ENCODE assay signal across 29 cellular contexts in the genomic region with DNA sequence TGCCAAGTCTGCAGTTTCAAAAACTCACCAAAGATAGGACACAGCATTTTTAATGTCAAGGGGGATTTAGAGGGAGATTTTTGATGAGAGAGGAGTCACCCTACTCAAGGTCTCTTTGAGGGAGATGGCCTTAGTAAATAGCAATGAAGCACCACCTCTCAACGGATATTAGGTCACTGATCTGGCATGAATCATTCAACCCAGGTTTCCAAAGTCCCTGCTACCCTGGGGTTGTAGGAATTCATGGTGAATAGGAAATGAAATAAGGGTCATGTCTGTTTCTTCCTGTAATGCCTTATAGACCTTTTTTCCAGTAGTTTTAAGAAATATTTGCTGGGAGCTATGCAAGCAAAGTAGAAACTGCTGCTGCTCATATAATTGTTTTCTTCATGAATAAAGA.
"Had no signal": no experiment of that assay in that cellular context is flagged by ENCODE, and none has a peak within 500 bp of the region (broad histone marks: within the 10 kb centered on the region; RNA-seq: fewer than 3 reads in every experiment).

No MANE protein-coding gene starts in this region.

- H3K36me3 Mint-ChIP-seq: brain had no signal

- H3K27me3 Mint-ChIP-seq: activated B cell treated with CpG ODN at 0.5 μM for 24 hours; activated CD4-positive, alpha-beta T cell treated with anti-CD3 and anti-CD28 coated beads, Interleukin-2, amount 10 ng/mL, durations not matched to agents 24 days and 14 days; T-helper 17 cell had no signal

- H3K27me3 ChIP-seq: cardiac muscle cell, Peyer's patch had no signal

- FAIRE-seq: astrocyte, colon, TTC549 had no signal

- ATAC-seq: activated naive CD4-positive, alpha-beta T cell treated with anti-CD3 and anti-CD28 coated beads, Interleukin-2, amount 50 U/mL, for 72 hours; activated T-cell treated with anti-CD3 and anti-CD28 coated beads, Interleukin-2, amount 50 U/mL, for 4 hours; T-helper 17 cell had no signal

- DNase-seq: activated B cell treated with CpG ODN at 0.5 μM for 24 hours; activated CD4-positive, alpha-beta T cell treated with anti-CD3 and anti-CD28 coated beads for 1 hour; activated CD4-positive, alpha-beta T cell treated with anti-CD3 and anti-CD28 coated beads, Interleukin-2, amount 10 ng/mL, durations not matched to agents 24 days and 14 days; activated CD4-positive, alpha-beta T cell treated with anti-CD3 and anti-CD28 coated beads, Interleukin-2, amount 50 U/mL, for 48 hours; activated CD8-positive, alpha-beta memory T cell treated with anti-CD3 and anti-CD28 coated beads for 24 hours; activated effector memory CD4-positive, alpha-beta T cell treated with anti-CD3 and anti-CD28 coated beads, Interleukin-2, amount 50 U/mL, for 16 hours; activated naive CD4-positive, alpha-beta T cell treated with Interleukin-2 at 50 U/mL for 16 hours; activated T-cell treated with anti-CD3 and anti-CD28 coated beads, Interleukin-2, amount 50 U/mL, for 4 hours; amygdala; Karpas-422; NCI-H1092; NCI-H1417; NCI-H2029; NCI-H2107; NCI-H2171 treated with DMSO at 0.1 percent for 48 hours; NCI-H226; NCI-H526; NCI-H82; OCI-M1; Peyer's patch; SHP77 treated with DMSO at 0.1 percent for 48 hours; T-helper 17 cell; T-helper 9 cell had no signal

- H3K4me1 Mint-ChIP-seq: activated B cell treated with CpG ODN at 0.5 μM for 24 hours; activated CD4-positive, alpha-beta T cell treated with anti-CD3 and anti-CD28 coated beads, Interleukin-2, amount 10 ng/mL, durations not matched to agents 24 days and 14 days; T-helper 17 cell had no signal

- H3K36me3 ChIP-seq: cardiac muscle cell, Peyer's patch had no signal

- H3K4me3 ChIP-seq: cardiac muscle cell, Peyer's patch had no signal

- H3K27ac ChIP-seq: cardiac muscle cell, Peyer's patch had no signal

- H3K4me3 Mint-ChIP-seq: activated B cell treated with CpG ODN at 0.5 μM for 24 hours; activated CD4-positive, alpha-beta T cell treated with anti-CD3 and anti-CD28 coated beads, Interleukin-2, amount 10 ng/mL, durations not matched to agents 24 days and 14 days; activated T-cell treated with anti-CD3 and anti-CD28 coated beads, Interleukin-2, amount 50 U/mL, for 4 hours; brain; T-helper 17 cell had no signal

- H3K4me1 ChIP-seq: Peyer's patch had no signal

- H3K9me3 ChIP-seq: Peyer's patch had no signal

- H3K27ac Mint-ChIP-seq: activated B cell treated with CpG ODN at 0.5 μM for 24 hours; activated CD4-positive, alpha-beta T cell treated with anti-CD3 and anti-CD28 coated beads, Interleukin-2, amount 10 ng/mL, durations not matched to agents 24 days and 14 days; activated naive CD4-positive, alpha-beta T cell treated with anti-CD3 and anti-CD28 coated beads, Interleukin-2, amount 50 U/mL, for 72 hours; brain; T-helper 17 cell had no signal
